ENCODE assay signal across 9 cellular contexts in genomic region chr1:156592158-156592909, GRCh38. TPM values are rescaled to one million over a fixed set of nuclear protein-coding genes. Genes with fewer than 3 reads are reported as not detected.
A peak's percentile ranks its signal among the peaks of the same experiment; 100 is the strongest.
DNase-seq lines count a peak whose midpoint lies in the region; ATAC-seq, FAIRE-seq and TF ChIP-seq lines count a peak whose summit lies in the region.
"Had no signal": no experiment of that assay in that cellular context is flagged by ENCODE, and none has a peak within 500 bp of the region (broad histone marks: within the 10 kb centered on the region; RNA-seq: fewer than 3 reads in every experiment).

No MANE protein-coding gene starts in this region.

- intact Hi-C loops in activated naive CD4-positive, alpha-beta T cell treated with anti-CD3 and anti-CD28 coated beads for 36 hours (cut with micrococcal nuclease): no loop called here
- intact Hi-C loops in lower leg skin (cut with DNase I; ENCODE audit: low total_unique reads): no loop called here

- H3K4me3 Mint-ChIP-seq in activated naive CD4-positive, alpha-beta T cell treated with anti-CD3 and anti-CD28 coated beads for 36 hours: peak overlapping the region; percentile 83

- no peaks in the 10 kb centered on the region for H3K27me3 ChIP-seq in upper lobe of left lung

- no peak for TF ChIP-seq CTCF in astrocyte of the cerebellum (IDR thresholded peaks at IDR 0.05; ENCODE audit: low read depth, low read length, missing control alignments)
- TF ChIP-seq CTCF in lower leg skin (IDR thresholded peaks at IDR 0.05): no peak
- no peak for TF ChIP-seq CTCF in upper lobe of left lung (IDR thresholded peaks at IDR 0.05)
- TF ChIP-seq CTCF in D721Med (IDR thresholded peaks at IDR 0.05; ENCODE audit: insufficient read depth, missing control alignments): no peak

- peak overlapping the region; percentile 69 for H3K27ac Mint-ChIP-seq in activated naive CD4-positive, alpha-beta T cell treated with anti-CD3 and anti-CD28 coated beads for 36 hours

- no peaks in the 10 kb centered on the region for H3K27me3 Mint-ChIP-seq in activated naive CD4-positive, alpha-beta T cell treated with anti-CD3 and anti-CD28 coated beads for 36 hours (ENCODE audit: low read depth)

- no peak for TF ChIP-seq EP300 in upper lobe of left lung (IDR thresholded peaks at IDR 0.05)

- peaks cover 7 to 18% (median 12%) of the 10 kb centered on the region in 4 donors for H3K4me1 ChIP-seq in upper lobe of left lung

- peaks cover 18% of the 10 kb centered on the region for H3K36me3 Mint-ChIP-seq in activated naive CD4-positive, alpha-beta T cell treated with anti-CD3 and anti-CD28 coated beads for 36 hours (ENCODE audit: low read depth)

- no peaks in the 10 kb centered on the region for H3K9me3 Mint-ChIP-seq in activated naive CD4-positive, alpha-beta T cell treated with anti-CD3 and anti-CD28 coated beads for 36 hours

- no peak for DNase-seq in activated naive CD4-positive, alpha-beta T cell treated with anti-CD3 and anti-CD28 coated beads for 36 hours
- no peak for DNase-seq in activated naive CD4-positive, alpha-beta T cell treated with anti-CD3 and anti-CD28 coated beads, Interleukin-2, amount 50 U/mL, for 16 hours
- no peak for DNase-seq in astrocyte of the cerebellum (ENCODE audit: low read depth)
- no peak for DNase-seq in lower leg skin (ENCODE audit: low spot score in 2 of 2)
- no peak for DNase-seq in upper lobe of left lung
- DNase-seq in mucosa of gallbladder (ENCODE audit: low spot score): no peak
- DNase-seq in D721Med (ENCODE audit: insufficient read length, low spot score): no peak
- DNase-seq in foreskin melanocyte: no peak

- in situ Hi-C loops in astrocyte of the cerebellum (cut with HindIII; ENCODE audit: low sequenced_read_pairs): no loop called here

- peaks cover 0 to 37% (median 17%) of the 10 kb centered on the region in 4 donors for H3K36me3 ChIP-seq in upper lobe of left lung

- TF ChIP-seq POLR2A in lower leg skin (IDR thresholded peaks at IDR 0.05) (no peak), upper lobe of left lung (IDR thresholded peaks at IDR 0.05) (no peak)

- no peaks in the 10 kb centered on the region for H3K9me3 ChIP-seq in upper lobe of left lung

- CTCF ChIA-PET in activated naive CD4-positive, alpha-beta T cell treated with anti-CD3 and anti-CD28 coated beads for 36 hours (lab: Charles Lee): interaction anchor here (1.1 to 3.6 kb wide), 7 partner anchors 10 to 112 kb away, joined by 3 to 21 read pairs (median 5); no protein-coding TSS in a partner anchor

- 37 to 56% methylated on average over 13 to 16 of the region's 16 CpGs for WGBS in lower leg skin, 2 donors
- whole genome bisulfite sequencing in upper lobe of left lung, 2 donors: 62 to 66% methylated on average over 11 to 13 of the region's 16 CpGs

- FAIRE-seq in D721Med (lab: Jason Lieb, UNC): no peak
- FAIRE-seq: endometrium had no signal

- peak in 1 of 2 donors; percentile 24 for ATAC-seq in upper lobe of left lung (ENCODE audit: low FRiP score in 2 of 2)

- H3K27ac ChIP-seq in upper lobe of left lung: peak overlapping the region; percentile 71 to 89 (median 86)

- peak overlapping the region; percentile 74 for H3K4me3 ChIP-seq in astrocyte of the cerebellum (ENCODE audit: low read depth, low read length)
- H3K4me3 ChIP-seq in lower leg skin (ENCODE audit: low read depth, poor library complexity, severe bottlenecking): peak overlapping the region; percentile 63
- peak overlapping the region; percentile 55 to 89 (median 76) for H3K4me3 ChIP-seq in upper lobe of left lung

- H3K4me1 Mint-ChIP-seq in activated naive CD4-positive, alpha-beta T cell treated with anti-CD3 and anti-CD28 coated beads for 36 hours (ENCODE audit: low read depth): peaks cover 30% of the 10 kb centered on the region

RNA-seq across cellular contexts. Expression of gene NAXE, which starts 0.8 kb away (rescaled TPM):
- 10 to 100 TPM; 77.4 to 84.6 TPM for total RNA-seq in activated naive CD4-positive, alpha-beta T cell treated with anti-CD3 and anti-CD28 coated beads for 36 hours
- 10 to 100 TPM; 37.0 to 52.7 (median 45.8) TPM for total RNA-seq in lower leg skin
- 10 to 100 TPM; 46.1 to 81.1 (median 60.0) TPM for total RNA-seq in upper lobe of left lung
- 99.0 TPM for total RNA-seq in mucosa of gallbladder

RNA-seq across cellular contexts. Expression of gene GPATCH4, which starts 8.9 kb away (rescaled TPM):
- total RNA-seq in activated naive CD4-positive, alpha-beta T cell treated with anti-CD3 and anti-CD28 coated beads for 36 hours: 10 to 100 TPM; 37.5 to 38.3 TPM
- 10 to 100 TPM in 3 of 4 donors, 1 to 10 TPM in 1; 10.0 to 18.5 (median 13.9) TPM for total RNA-seq in lower leg skin
- total RNA-seq in upper lobe of left lung: 10 to 100 TPM in 5 of 6 donors, 1 to 10 TPM in 1; 5.7 to 26.2 (median 19.4) TPM
- total RNA-seq in mucosa of gallbladder: 12.6 TPM

RNA-seq across cellular contexts. Expression of gene TTC24, which starts 12.8 kb away (rescaled TPM):
- 1 to 10 TPM; 3.1 to 3.9 TPM for total RNA-seq in activated naive CD4-positive, alpha-beta T cell treated with anti-CD3 and anti-CD28 coated beads for 36 hours
- total RNA-seq in lower leg skin: under 1 TPM in 1 of 4 donors, not detected in 3; 0.19 TPM
- under 1 TPM in 1 of 6 donors, not detected in 5; 0.20 TPM for total RNA-seq in upper lobe of left lung
- total RNA-seq in mucosa of gallbladder: 0.60 TPM

RNA-seq across cellular contexts. Expression of gene IQGAP3, which starts 20.0 kb away (rescaled TPM):
- 10 to 100 TPM in 1 of 2 experiments, 1 to 10 TPM in 1; 9.4 to 10.6 TPM for total RNA-seq in activated naive CD4-positive, alpha-beta T cell treated with anti-CD3 and anti-CD28 coated beads for 36 hours
- total RNA-seq in lower leg skin: 1 to 10 TPM in 3 of 4 donors, under 1 TPM in 1; 0.98 to 3.0 (median 2.1) TPM
- 10 to 100 TPM in 1 of 6 donors, 1 to 10 TPM in 4, under 1 TPM in 1; under 0.01 to 16.0 (median 2.2) TPM for total RNA-seq in upper lobe of left lung
- total RNA-seq in mucosa of gallbladder: 2.5 TPM

RNA-seq across cellular contexts. Expression of gene HAPLN2, which starts 26.9 kb away (rescaled TPM):
- total RNA-seq in activated naive CD4-positive, alpha-beta T cell treated with anti-CD3 and anti-CD28 coated beads for 36 hours: under 1 TPM; 0.40 to 0.55 TPM
- total RNA-seq in lower leg skin (1 to 10 TPM in 1 of 4 donors, under 1 TPM in 2, not detected in 1; 0.68 to 1.0 (median 0.80) TPM), upper lobe of left lung (1 to 10 TPM in 1 of 6 donors, under 1 TPM in 2, not detected in 3; 0.14 to 5.0 (median 0.37) TPM), mucosa of gallbladder (0.43 TPM)
